In the genomic region with DNA sequence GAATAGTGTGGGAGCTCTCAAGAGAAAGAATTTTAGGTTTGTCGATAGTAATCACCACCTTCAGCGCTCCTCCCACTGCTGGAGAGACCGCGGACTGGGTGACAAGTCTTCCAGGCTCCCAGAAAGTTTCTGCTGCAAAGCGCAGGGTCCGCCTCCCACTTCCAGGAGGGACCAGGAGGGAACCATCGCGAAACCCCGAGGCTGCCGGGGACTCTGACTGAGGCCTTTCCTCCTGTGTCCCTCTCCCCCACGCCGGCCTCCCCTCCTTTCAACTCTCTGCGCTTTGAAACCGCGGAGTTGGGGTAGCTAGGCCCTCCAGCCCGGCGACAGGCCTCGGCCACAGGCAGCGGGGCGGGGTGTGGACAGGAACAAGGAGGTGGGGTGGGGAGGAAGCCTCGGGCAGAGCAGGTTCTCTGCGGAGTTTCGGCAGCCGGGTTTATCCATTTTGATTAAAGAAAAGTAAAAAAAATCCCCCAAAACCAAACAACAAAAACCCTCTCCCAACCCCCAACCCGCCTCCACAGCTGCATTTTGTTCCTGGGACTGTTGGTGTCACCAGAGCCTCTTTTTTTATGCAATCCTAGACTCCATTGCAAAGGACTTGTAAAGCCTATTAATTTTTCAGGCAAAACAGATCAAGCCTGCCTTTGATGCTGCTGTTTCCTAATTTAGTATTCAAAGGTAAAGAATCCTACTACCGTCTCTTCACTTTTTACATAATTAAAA, we compare ENCODE assay signal across 8 cellular contexts. TPM values are rescaled to one million over a fixed set of nuclear protein-coding genes. Genes with fewer than 3 reads are reported as not detected.
A peak's percentile ranks its signal among the peaks of the same experiment; 100 is the strongest.
DNase-seq lines count a peak whose midpoint lies in the region; ATAC-seq and TF ChIP-seq lines count a peak whose summit lies in the region.

No MANE protein-coding gene starts in this region.

- H3K27me3 ChIP-seq in A673 (replicated peaks; ENCODE audit: insufficient read depth, low read depth, low read length, poor library complexity) (no peaks in the 10 kb centered on the region), HUES64 (ENCODE audit: insufficient read depth, low read length) (no peaks in the 10 kb centered on the region), right cardiac atrium (ENCODE audit: control insufficient read depth, insufficient read depth) (no peaks in the 10 kb centered on the region)

- H3K4me3 ChIP-seq in A673 (ENCODE audit: low read depth, low read length, poor library complexity, severe bottlenecking) (peak overlapping the region; percentile 49), HUES64 (ENCODE audit: low read length) (peak overlapping the region; percentile 44), right cardiac atrium (ENCODE audit: low read length) (peak overlapping the region; percentile 60)

- POLR2A ChIA-PET in A673 (lab: Charles Lee; ENCODE audit: low non-redundant PET), result no interaction called here

- H3K36me3 Mint-ChIP-seq in progenitor cell of endocrine pancreas (ENCODE audit: insufficient read depth), result no peaks in the 10 kb centered on the region

- TF ChIP-seq CTCF in A673 (conservative IDR thresholded peaks at IDR 0.05; ENCODE audit: low read depth, low read length), result peak; percentile 73
- peak; percentile 55 for TF ChIP-seq CTCF in progenitor cell of endocrine pancreas (IDR thresholded peaks at IDR 0.05; ENCODE audit: unreplicated experiment)

- no peaks in the 10 kb centered on the region for H3K9me3 Mint-ChIP-seq in progenitor cell of endocrine pancreas (ENCODE audit: low read depth)

- WGBS in HUES64, result 5% methylated on average over 25 of the region's 26 CpGs
- WGBS in right cardiac atrium, result 3% methylated on average over 26 of the region's 26 CpGs

- peak overlapping the region; percentile 78 for H3K27ac Mint-ChIP-seq in progenitor cell of endocrine pancreas

- H3K36me3 ChIP-seq in A673 (ENCODE audit: insufficient read depth, low read length, poor library complexity, severe bottlenecking) (no peaks in the 10 kb centered on the region), HUES64 (ENCODE audit: insufficient read depth, low read length) (no peaks in the 10 kb centered on the region)

- DNase-seq in A673 (ENCODE audit: low spot score) (peak; percentile 92), SKM-1 treated with dmso at 0.1 percent for 144 hours (lab: John Stamatoyannopoulos, UW; ENCODE audit: unreplicated experiment) (peak; percentile 36), amygdala (lab: John Stamatoyannopoulos, UW) (peak in 50 of 56 donors; percentile 5 to 73 (median 42)), right cardiac atrium (peak; percentile 66 to 86 (median 85)), progenitor cell of endocrine pancreas (ENCODE audit: low spot score, unreplicated experiment) (peak; percentile 43)

- H3K27ac ChIP-seq in A673 (ENCODE audit: low read depth, low read length, poor library complexity, severe bottlenecking) (peak overlapping the region; percentile 90), HUES64 (ENCODE audit: low read depth, low read length) (peak overlapping the region; percentile 96), right cardiac atrium (ENCODE audit: low read length) (peak overlapping the region; percentile 49)

- peaks cover 18% of the 10 kb centered on the region for H3K27me3 Mint-ChIP-seq in progenitor cell of endocrine pancreas

- H3K4me1 Mint-ChIP-seq in progenitor cell of endocrine pancreas (ENCODE audit: low read depth), result peaks cover 39% of the 10 kb centered on the region

- BruUV-seq in A673 (replicated peaks; lab: Mats Ljungman, UMichigan), result TSS peak; percentile 63

- peak; percentile 45 for ATAC-seq in GM18502 (IDR thresholded peaks at IDR 0.05; ENCODE audit: poor library complexity, unreplicated experiment)
- ATAC-seq in right cardiac atrium, result peak; percentile 83 to 91
- ATAC-seq in HG03280 (IDR thresholded peaks at IDR 0.05; ENCODE audit: unreplicated experiment), result no peak

- no peaks in the 10 kb centered on the region for H3K9me3 ChIP-seq in A673 (ENCODE audit: low read depth, low read length, poor library complexity, severe bottlenecking)
- no peaks in the 10 kb centered on the region for H3K9me3 ChIP-seq in HUES64 (ENCODE audit: insufficient read depth, low read depth, low read length)
- no peaks in the 10 kb centered on the region for H3K9me3 ChIP-seq in right cardiac atrium (ENCODE audit: control insufficient read depth, low read length)

- peaks cover 62% of the 10 kb centered on the region for H3K4me1 ChIP-seq in A673 (ENCODE audit: insufficient read depth, low read length, poor library complexity, severe bottlenecking)
- peaks cover 68% of the 10 kb centered on the region for H3K4me1 ChIP-seq in HUES64 (ENCODE audit: insufficient read depth, low read length)
- no peaks in the 10 kb centered on the region for H3K4me1 ChIP-seq in right cardiac atrium (ENCODE audit: control insufficient read depth, insufficient read depth, low read length)

- CTCF ChIA-PET in A673 (lab: Charles Lee), result interaction anchor here (0.8 to 1.1 kb wide), 3 partner anchors 329 to 856 kb away, joined by 3 read pairs; no protein-coding TSS in a partner anchor

- H3K4me3 Mint-ChIP-seq in progenitor cell of endocrine pancreas (ENCODE audit: low read depth), result peak overlapping the region; percentile 70

- intact Hi-C loops in A673 (cut with micrococcal nuclease; ENCODE audit: unreplicated experiment), result loop anchor here (1.0 to 10.0 kb wide), 6 partner anchors 256 to 1326 kb away; a partner anchor contains a TSS
- intact Hi-C loops in right cardiac atrium (cut with DNase I), result loop anchor here (5.0 to 10.0 kb wide), 6 partner anchors 256 to 859 kb away; no protein-coding TSS in a partner anchor

- peak overlapping the region; percentile 72 for H3K9ac ChIP-seq in HUES64 (ENCODE audit: low read depth, low read length)

RNA-seq across cellular contexts. Expression of a gene that starts 51.9 kb away (rescaled TPM):
- 5.0 and 7.1 TPM in 2 replicates for total RNA-seq in A673 (2021)
- 9.4 TPM for polyA plus RNA-seq in HUES64 (2013, experiment 1 of 2)
- 9.6 TPM for polyA plus RNA-seq in HUES64 (2013, experiment 2 of 2)
- 10 to 100 TPM; 16.5 to 21.8 (median 19.3) TPM for total RNA-seq in right cardiac atrium
- polyA plus RNA-seq in right cardiac atrium, result 18.5 TPM
- total RNA-seq in progenitor cell of endocrine pancreas, result 4.7 and 4.9 TPM in 2 replicates

Comparison
In these comparisons a context has a peak if more than half of its experiments do, and no peak if none do; other contexts are left out.
1. DNase-seq: peak in every context shown above with its lines; median percentile 92 in A673; 85 in right cardiac atrium; 43 in progenitor cell of endocrine pancreas; 42 in amygdala; 36 in SKM-1 treated with dmso at 0.1 percent for 144 hours.